In genomic region chr15:63530762-63531299, GRCh38 we compare ENCODE assay signal across 15 cellular contexts. TPM values are rescaled to one million over a fixed set of nuclear protein-coding genes. Genes with fewer than 3 reads are reported as not detected.
A peak's percentile ranks its signal among the peaks of the same experiment; 100 is the strongest.
DNase-seq lines count a peak whose midpoint lies in the region; ATAC-seq, FAIRE-seq and TF ChIP-seq lines count a peak whose summit lies in the region.
"Had no signal": no experiment of that assay in that cellular context is flagged by ENCODE, and none has a peak within 500 bp of the region (broad histone marks: within the 10 kb centered on the region; RNA-seq: fewer than 3 reads in every experiment).

No MANE protein-coding gene starts in this region.

- H3K4me1 Mint-ChIP-seq in CD14-positive monocyte (peaks cover 83% of the 10 kb centered on the region), naive B cell (peaks cover 69 to 96% (median 78%) of the 10 kb centered on the region in 3 donors)

- ATAC-seq in HG03378 (IDR thresholded peaks at IDR 0.05; ENCODE audit: unreplicated experiment) (peak; percentile 41), naive B cell (ENCODE audit: low read depth in 2 of 2) (peak; percentile 69 to 74), HG03469 (IDR thresholded peaks at IDR 0.05; ENCODE audit: unreplicated experiment) (no peak)
- ATAC-seq: activated CD8-positive, alpha-beta memory T cell treated with anti-CD3 and anti-CD28 coated beads, Interleukin-2, amount 10 ng/mL, durations not matched to agents 7 days and 5 days had no signal

- peaks cover 14 to 26% of the 10 kb centered on the region in 2 donors for H3K36me3 Mint-ChIP-seq in CD14-positive monocyte
- peaks cover 0 to 14% of the 10 kb centered on the region in 2 donors for H3K36me3 Mint-ChIP-seq in naive B cell

- H3K4me3 Mint-ChIP-seq in CD14-positive monocyte (no peak overlapping the region), naive B cell (peak overlapping the region in 5 of 8 donors; percentile 4 to 76 (median 47))
- H3K4me3 Mint-ChIP-seq: activated CD8-positive, alpha-beta memory T cell treated with anti-CD3 and anti-CD28 coated beads, Interleukin-2, amount 10 ng/mL, durations not matched to agents 7 days and 5 days; nephron progenitor cell had no signal

- H3K27ac Mint-ChIP-seq in CD14-positive monocyte, result peak overlapping the region in 6 of 7 donors; percentile 6 to 77 (median 63)
- H3K27ac Mint-ChIP-seq in naive B cell, result peak overlapping the region; percentile 54 to 96 (median 82)
- H3K27ac Mint-ChIP-seq: activated CD8-positive, alpha-beta memory T cell treated with anti-CD3 and anti-CD28 coated beads, Interleukin-2, amount 10 ng/mL, durations not matched to agents 7 days and 5 days; nephron progenitor cell had no signal

- H3K27me3 Mint-ChIP-seq in CD14-positive monocyte (ENCODE audit: low read depth in 3 of 3) (no peaks in the 10 kb centered on the region), naive B cell (no peaks in the 10 kb centered on the region)
- H3K27me3 Mint-ChIP-seq: activated CD8-positive, alpha-beta memory T cell treated with anti-CD3 and anti-CD28 coated beads, Interleukin-2, amount 10 ng/mL, durations not matched to agents 7 days and 5 days had no signal

- peak; percentile 88 for FAIRE-seq in GM12891 (lab: Jason Lieb, UNC)

- no peak for TF ChIP-seq POLR2A in GM12891 (IDR thresholded peaks at IDR 0.05; ENCODE audit: low read depth, low read length)

- no peak for TF ChIP-seq CTCF in CD14-positive monocyte (IDR thresholded peaks at IDR 0.05)

- intact Hi-C loops in CD14-positive monocyte (cut with micrococcal nuclease), result no loop called here

- H3K9me3 Mint-ChIP-seq in CD14-positive monocyte (peaks cover 0 to 2% (median 0%) of the 10 kb centered on the region in 7 donors), naive B cell (no peaks in the 10 kb centered on the region)
- H3K9me3 Mint-ChIP-seq: nephron progenitor cell had no signal

- DNase-seq in CD14-positive monocyte (ENCODE audit: low spot score) (no peak), GM12891 (ENCODE audit: insufficient read length, low spot score) (no peak), naive B cell (no peak), NCI-H1694 treated with DMSO at 0.1 percent for 48 hours (lab: John Stamatoyannopoulos, UW) (no peak), NCI-H748 treated with DMSO at 0.1 percent for 48 hours (lab: John Stamatoyannopoulos, UW) (no peak)
- DNase-seq: activated CD8-positive, alpha-beta memory T cell treated with anti-CD3 and anti-CD28 coated beads, Interleukin-2, amount 10 ng/mL, durations not matched to agents 7 days and 5 days; caudate nucleus; DMS 273 treated with DMSO at 0.1 percent for 48 hours; HCEC 1CT; MG63; nephron progenitor cell; Peyer's patch; stimulated activated CD4-positive, alpha-beta T cell treated with anti-CD3 and anti-CD28 coated beads, Interleukin-12 subunit alpha, Interleukin-12 subunit beta, amount 100 ng/mL, for 4 hours had no signal

TF ChIP-seq in GM12891, 5 proteins besides CTCF, POLR2A, EP300 and RAD21:
- TF ChIP-seq SPI1 (IDR thresholded peaks at IDR 0.05; ENCODE audit: low read depth, low read length) (peak; percentile 65), POU2F2 (IDR thresholded peaks at IDR 0.05; ENCODE audit: low read depth, low read length) (0 out of 2 replicates have a peak, but pooled peaks have one; percentile 41), PAX5 (IDR thresholded peaks at IDR 0.05; ENCODE audit: insufficient read depth, low read length, severe bottlenecking) (no peak), POLR2AphosphoS5 (IDR thresholded peaks at IDR 0.05; ENCODE audit: low read depth, low read length) (no peak), TAF1 (IDR thresholded peaks at IDR 0.05; ENCODE audit: low read depth, low read length) (no peak)

RNA-seq across cellular contexts. Expression of gene USP3, which starts 26.4 kb away (rescaled TPM):
- polyA plus RNA-seq in CD14-positive monocyte (100 to 1,000 TPM in 1 of 2 donors, 10 to 100 TPM in 1; 91.4 to 122 TPM), naive B cell (ENCODE audit: low read depth in 6 of 6) (10 to 100 TPM; 53.6 to 88.0 (median 58.7) TPM)
- 21.5 TPM for polyA plus RNA-seq in GM12891 (2012; ENCODE audit: low read depth, missing spikeins)

Comparison
In these comparisons a context has a peak if more than half of its experiments do, and no peak if none do; other contexts are left out.
1. H3K4me3 Mint-ChIP-seq: peak in naive B cell (5 of 8); none in CD14-positive monocyte (0 of 2).